Comparison of ENCODE assay signal across 1 cellular context in the genomic region with DNA sequence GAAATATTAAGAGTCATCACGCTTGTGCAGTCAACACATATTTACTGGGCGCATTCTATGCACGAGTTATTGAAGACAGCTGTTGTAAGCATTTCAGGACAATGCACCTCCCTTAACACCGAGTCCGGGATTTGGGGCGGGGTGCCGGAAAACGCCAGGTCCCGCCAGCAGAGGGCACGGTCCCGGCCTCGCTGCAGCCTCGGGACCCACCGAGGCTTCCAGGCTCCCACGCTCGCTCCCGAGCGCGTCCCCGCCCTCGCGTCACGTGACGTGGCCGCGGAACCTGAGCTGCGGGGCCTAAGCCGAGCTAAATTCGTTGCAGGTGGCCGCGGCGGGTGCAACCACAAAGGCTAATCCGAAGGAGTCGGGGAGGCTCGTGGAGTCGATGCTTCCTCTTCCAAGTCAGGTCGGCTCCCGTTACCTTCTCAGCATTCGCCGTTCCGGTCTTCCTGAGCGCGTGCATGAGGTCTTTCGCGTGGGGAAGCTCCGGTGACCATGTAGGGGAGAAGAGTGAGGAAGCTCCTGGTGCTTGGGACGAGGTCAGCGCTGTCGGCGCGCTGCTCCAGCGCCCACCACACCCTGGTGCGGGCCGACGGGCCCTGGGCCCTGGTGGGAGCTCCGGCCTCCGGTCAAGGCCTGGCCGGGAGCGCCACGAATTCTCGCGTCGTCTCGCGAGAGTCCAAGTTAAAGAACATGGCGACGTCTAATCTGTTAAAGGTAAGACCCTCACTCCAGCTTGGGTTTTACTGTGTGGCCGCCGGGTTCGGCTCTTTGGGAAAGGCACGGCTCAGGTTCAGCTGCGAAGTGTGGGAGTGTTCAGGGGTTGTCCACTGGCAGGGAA.
TF ChIP-seq lines count a peak whose summit lies in the region.

Gene CUL5 (plus strand): TSS at position 243 of the 841 bp plus-strand sequence. CDS start 451 bp downstream, at position 694.

TF ChIP-seq in SK-N-SH, 30 proteins besides CTCF, POLR2A, EP300 and RAD21 (continued from another document):
- TF ChIP-seq MEF2A (IDR thresholded peaks at IDR 0.05; ENCODE audit: borderline replicate concordance, low read depth) (no peak), FOXJ3 (CRISPR knock-in tag; IDR thresholded peaks at IDR 0.05) (no peak), RCOR1 (IDR thresholded peaks at IDR 0.05; ENCODE audit: low read length) (peak; percentile 59), TCF12 (IDR thresholded peaks at IDR 0.05) (peak; percentile 63), ZBTB33 (IDR thresholded peaks at IDR 0.05; ENCODE audit: borderline replicate concordance, low read depth) (peak; percentile 96), TAF1 (IDR thresholded peaks at IDR 0.05; ENCODE audit: borderline replicate concordance, low read depth, low read length) (peak; percentile 82), POLR2AphosphoS5 (IDR thresholded peaks at IDR 0.05; ENCODE audit: low read depth, low read length) (peak; percentile 77), TEAD4 (IDR thresholded peaks at IDR 0.05; ENCODE audit: borderline replicate concordance, insufficient read depth) (0 out of 2 replicates have a peak, but pooled peaks have one; percentile 8), RXRA (IDR thresholded peaks at IDR 0.05; ENCODE audit: borderline replicate concordance, low read depth) (no peak), ELF1 (IDR thresholded peaks at IDR 0.05) (no peak), GATA2 (CRISPR knock-in tag; IDR thresholded peaks at IDR 0.05) (no peak), GABPA (IDR thresholded peaks at IDR 0.05; ENCODE audit: low read depth) (no peak), NRF1 (IDR thresholded peaks at IDR 0.05; ENCODE audit: low read depth, low read length) (no peak), FOSL2 (IDR thresholded peaks at IDR 0.05; ENCODE audit: borderline replicate concordance, low read depth) (no peak), YY1 (IDR thresholded peaks at IDR 0.05; ENCODE audit: low read depth) (peak; percentile 83; the same call in 1 of the 2 replicates), SIN3A (IDR thresholded peaks at IDR 0.05; ENCODE audit: borderline replicate concordance, low read depth, low read length) (peak; percentile 49; the same call in 1 of the 2 replicates), EZH2phosphoT487 (IDR thresholded peaks at IDR 0.05; ENCODE audit: borderline replicate concordance, low read depth) (no peak)
- TF ChIP-seq, protein P1, sequence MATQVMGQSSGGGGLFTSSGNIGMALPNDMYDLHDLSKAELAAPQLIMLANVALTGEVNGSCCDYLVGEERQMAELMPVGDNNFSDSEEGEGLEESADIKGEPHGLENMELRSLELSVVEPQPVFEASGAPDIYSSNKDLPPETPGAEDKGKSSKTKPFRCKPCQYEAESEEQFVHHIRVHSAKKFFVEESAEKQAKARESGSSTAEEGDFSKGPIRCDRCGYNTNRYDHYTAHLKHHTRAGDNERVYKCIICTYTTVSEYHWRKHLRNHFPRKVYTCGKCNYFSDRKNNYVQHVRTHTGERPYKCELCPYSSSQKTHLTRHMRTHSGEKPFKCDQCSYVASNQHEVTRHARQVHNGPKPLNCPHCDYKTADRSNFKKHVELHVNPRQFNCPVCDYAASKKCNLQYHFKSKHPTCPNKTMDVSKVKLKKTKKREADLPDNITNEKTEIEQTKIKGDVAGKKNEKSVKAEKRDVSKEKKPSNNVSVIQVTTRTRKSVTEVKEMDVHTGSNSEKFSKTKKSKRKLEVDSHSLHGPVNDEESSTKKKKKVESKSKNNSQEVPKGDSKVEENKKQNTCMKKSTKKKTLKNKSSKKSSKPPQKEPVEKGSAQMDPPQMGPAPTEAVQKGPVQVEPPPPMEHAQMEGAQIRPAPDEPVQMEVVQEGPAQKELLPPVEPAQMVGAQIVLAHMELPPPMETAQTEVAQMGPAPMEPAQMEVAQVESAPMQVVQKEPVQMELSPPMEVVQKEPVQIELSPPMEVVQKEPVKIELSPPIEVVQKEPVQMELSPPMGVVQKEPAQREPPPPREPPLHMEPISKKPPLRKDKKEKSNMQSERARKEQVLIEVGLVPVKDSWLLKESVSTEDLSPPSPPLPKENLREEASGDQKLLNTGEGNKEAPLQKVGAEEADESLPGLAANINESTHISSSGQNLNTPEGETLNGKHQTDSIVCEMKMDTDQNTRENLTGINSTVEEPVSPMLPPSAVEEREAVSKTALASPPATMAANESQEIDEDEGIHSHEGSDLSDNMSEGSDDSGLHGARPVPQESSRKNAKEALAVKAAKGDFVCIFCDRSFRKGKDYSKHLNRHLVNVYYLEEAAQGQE (IDR thresholded peaks at IDR 0.05; ENCODE audit: low read depth, low read length) = no peak; the same call in 1 of the 2 replicates
- TF ChIP-seq, protein P2, sequence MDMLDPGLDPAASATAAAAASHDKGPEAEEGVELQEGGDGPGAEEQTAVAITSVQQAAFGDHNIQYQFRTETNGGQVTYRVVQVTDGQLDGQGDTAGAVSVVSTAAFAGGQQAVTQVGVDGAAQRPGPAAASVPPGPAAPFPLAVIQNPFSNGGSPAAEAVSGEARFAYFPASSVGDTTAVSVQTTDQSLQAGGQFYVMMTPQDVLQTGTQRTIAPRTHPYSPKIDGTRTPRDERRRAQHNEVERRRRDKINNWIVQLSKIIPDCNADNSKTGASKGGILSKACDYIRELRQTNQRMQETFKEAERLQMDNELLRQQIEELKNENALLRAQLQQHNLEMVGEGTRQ (IDR thresholded peaks at IDR 0.05; ENCODE audit: borderline replicate concordance, low read depth, low read length) = peak; percentile 84
- TF ChIP-seq, protein P3, sequence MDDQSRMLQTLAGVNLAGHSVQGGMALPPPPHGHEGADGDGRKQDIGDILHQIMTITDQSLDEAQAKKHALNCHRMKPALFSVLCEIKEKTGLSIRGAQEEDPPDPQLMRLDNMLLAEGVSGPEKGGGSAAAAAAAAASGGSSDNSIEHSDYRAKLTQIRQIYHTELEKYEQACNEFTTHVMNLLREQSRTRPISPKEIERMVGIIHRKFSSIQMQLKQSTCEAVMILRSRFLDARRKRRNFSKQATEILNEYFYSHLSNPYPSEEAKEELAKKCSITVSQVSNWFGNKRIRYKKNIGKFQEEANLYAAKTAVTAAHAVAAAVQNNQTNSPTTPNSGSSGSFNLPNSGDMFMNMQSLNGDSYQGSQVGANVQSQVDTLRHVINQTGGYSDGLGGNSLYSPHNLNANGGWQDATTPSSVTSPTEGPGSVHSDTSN (IDR thresholded peaks at IDR 0.05) = no peak; the same call in 1 of the 2 replicates
- TF ChIP-seq, protein P4, sequence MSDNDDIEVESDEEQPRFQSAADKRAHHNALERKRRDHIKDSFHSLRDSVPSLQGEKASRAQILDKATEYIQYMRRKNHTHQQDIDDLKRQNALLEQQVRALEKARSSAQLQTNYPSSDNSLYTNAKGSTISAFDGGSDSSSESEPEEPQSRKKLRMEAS (IDR thresholded peaks at IDR 0.05; ENCODE audit: low read depth) = peak; percentile 86
